In genomic region chr12:9704561-9704960, GRCh38 we compare ENCODE assay signal across 16 cellular contexts. TPM values are rescaled to one million over a fixed set of nuclear protein-coding genes. Genes with fewer than 3 reads are reported as not detected.
"Had no signal": no experiment of that assay in that cellular context is flagged by ENCODE, and none has a peak within 500 bp of the region (broad histone marks: within the 10 kb centered on the region; RNA-seq: fewer than 3 reads in every experiment).

No MANE protein-coding gene starts in this region.

RNA-seq across cellular contexts. Expression of gene CLECL1, which starts 28.3 kb away (rescaled TPM):
- total RNA-seq: kidney epithelial cell, left ventricle myocardium inferior, lower leg skin, mesenteric fat pad, myocyte, progenitor cell of endocrine pancreas, pulmonary artery endothelial cell, renal cortical epithelial cell, right atrium auricular region, skeletal muscle tissue, smooth muscle cell, testis, thyroid gland, urinary bladder, vagina had no signal
- polyA plus RNA-seq: neural cell, smooth muscle cell had no signal

RNA-seq across cellular contexts. Expression of gene CD69, which starts 56.1 kb away (rescaled TPM):
- total RNA-seq: myocyte, progenitor cell of endocrine pancreas had no signal
- polyA plus RNA-seq: smooth muscle cell had no signal
